Comparison of ENCODE assay signal across 1 cellular context in genomic region chr15:75653347-75653913, GRCh38.
TF ChIP-seq lines count a peak whose summit lies in the region.

No MANE protein-coding gene starts in this region.

TF ChIP-seq in GM12891, 5 proteins besides CTCF, POLR2A, EP300 and RAD21:
- TF ChIP-seq POU2F2 (IDR thresholded peaks at IDR 0.05; ENCODE audit: low read depth, low read length), result no peak
- TF ChIP-seq TAF1 (IDR thresholded peaks at IDR 0.05; ENCODE audit: low read depth, low read length), result no peak
- no peak for TF ChIP-seq SPI1 (IDR thresholded peaks at IDR 0.05; ENCODE audit: low read depth, low read length)
- no peak for TF ChIP-seq PAX5 (IDR thresholded peaks at IDR 0.05; ENCODE audit: insufficient read depth, low read length, severe bottlenecking)
- no peak for TF ChIP-seq POLR2AphosphoS5 (IDR thresholded peaks at IDR 0.05; ENCODE audit: low read depth, low read length)
